In the genomic region with DNA sequence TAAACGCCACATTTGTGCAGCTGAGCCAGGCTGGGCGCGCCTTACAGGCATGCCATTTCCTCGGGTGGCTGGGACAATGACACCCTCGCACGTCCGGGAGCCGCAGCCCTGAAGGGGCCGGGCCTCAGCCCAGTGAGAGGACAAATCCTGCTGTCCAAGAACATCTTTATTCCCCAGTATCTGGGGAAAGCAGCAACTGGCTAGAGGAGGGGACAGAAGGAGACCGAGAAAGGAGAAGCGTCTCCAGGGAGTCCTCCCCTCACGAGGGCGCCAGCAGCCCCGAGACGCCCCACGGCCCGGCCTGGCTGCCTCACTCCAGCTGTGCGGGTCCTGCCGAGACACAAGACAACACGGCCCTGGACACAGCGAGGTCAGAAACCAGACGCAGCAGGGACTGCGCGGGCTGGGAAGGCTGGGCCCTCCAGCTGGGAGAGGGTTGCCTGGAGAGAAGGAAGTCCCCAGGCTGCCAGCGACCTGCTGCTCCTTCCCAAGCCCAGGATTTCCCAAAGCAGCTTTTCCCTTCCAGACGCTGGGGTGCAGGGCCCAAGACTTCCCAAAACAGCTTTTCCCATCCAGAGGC, we compare ENCODE assay signal across 8 cellular contexts.
DNase-seq lines count a peak whose midpoint lies in the region; ATAC-seq, FAIRE-seq and TF ChIP-seq lines count a peak whose summit lies in the region.

No MANE protein-coding gene starts in this region.

- no peaks in the 10 kb centered on the region for H3K36me3 ChIP-seq in brain microvascular endothelial cell (replicated peaks)

- TF ChIP-seq POLR2A in GM12891 (IDR thresholded peaks at IDR 0.05; ENCODE audit: low read depth, low read length), result no peak

- in situ Hi-C loops in brain microvascular endothelial cell (cut with HindIII; ENCODE audit: low pct_ligation_motif_present, low sequenced_read_pairs), result no loop called here

- peak overlapping the region; percentile 74 for H3K27ac ChIP-seq in brain microvascular endothelial cell

- FAIRE-seq in GM12891 (lab: Jason Lieb, UNC), result peak; percentile 47

- peak; percentile 66 for TF ChIP-seq CTCF in brain microvascular endothelial cell (IDR thresholded peaks at IDR 0.05; ENCODE audit: low read depth, low read length, missing control alignments)

- H3K27me3 ChIP-seq in brain microvascular endothelial cell (replicated peaks), result no peaks in the 10 kb centered on the region

- DNase-seq in GM12891 (ENCODE audit: insufficient read length, low spot score), result peak; percentile 64
- peak; percentile 53 for DNase-seq in RPMI8226
- peak; percentile 60 for DNase-seq in brain microvascular endothelial cell
- DNase-seq in kidney tubule cell (ENCODE audit: low spot score), result peak; percentile 31
- DNase-seq in smooth muscle cell of the brain vasculature (ENCODE audit: low read depth, low spot score), result peak; percentile 51
- DNase-seq in NCI-H1436 (lab: John Stamatoyannopoulos, UW), result no peak
- DNase-seq in NCI-H510A (lab: John Stamatoyannopoulos, UW), result no peak

- H3K4me3 ChIP-seq in brain microvascular endothelial cell (ENCODE audit: low read depth, low read length), result peak overlapping the region; percentile 9

- ATAC-seq in HG02840 (IDR thresholded peaks at IDR 0.05; ENCODE audit: low FRiP score, unreplicated experiment), result peak; percentile 48

TF ChIP-seq in GM12891, 5 proteins besides CTCF, POLR2A, EP300 and RAD21:
- TF ChIP-seq TAF1 (IDR thresholded peaks at IDR 0.05; ENCODE audit: low read depth, low read length) (no peak), POU2F2 (IDR thresholded peaks at IDR 0.05; ENCODE audit: low read depth, low read length) (no peak), POLR2AphosphoS5 (IDR thresholded peaks at IDR 0.05; ENCODE audit: low read depth, low read length) (no peak), PAX5 (IDR thresholded peaks at IDR 0.05; ENCODE audit: insufficient read depth, low read length, severe bottlenecking) (no peak), SPI1 (IDR thresholded peaks at IDR 0.05; ENCODE audit: low read depth, low read length) (no peak)
TF ChIP-seq in GM12891: peak in this region for 0.

Comparison
In these comparisons a context has a peak if more than half of its experiments do, and no peak if none do; other contexts are left out.
1. DNase-seq: peak in GM12891 (single experiment), RPMI8226 (single experiment), brain microvascular endothelial cell (single experiment), kidney tubule cell (single experiment) and smooth muscle cell of the brain vasculature (single experiment); none in NCI-H1436 (single experiment) and NCI-H510A (single experiment).